Comparison of ENCODE assay signal across 14 cellular contexts in the genomic region with DNA sequence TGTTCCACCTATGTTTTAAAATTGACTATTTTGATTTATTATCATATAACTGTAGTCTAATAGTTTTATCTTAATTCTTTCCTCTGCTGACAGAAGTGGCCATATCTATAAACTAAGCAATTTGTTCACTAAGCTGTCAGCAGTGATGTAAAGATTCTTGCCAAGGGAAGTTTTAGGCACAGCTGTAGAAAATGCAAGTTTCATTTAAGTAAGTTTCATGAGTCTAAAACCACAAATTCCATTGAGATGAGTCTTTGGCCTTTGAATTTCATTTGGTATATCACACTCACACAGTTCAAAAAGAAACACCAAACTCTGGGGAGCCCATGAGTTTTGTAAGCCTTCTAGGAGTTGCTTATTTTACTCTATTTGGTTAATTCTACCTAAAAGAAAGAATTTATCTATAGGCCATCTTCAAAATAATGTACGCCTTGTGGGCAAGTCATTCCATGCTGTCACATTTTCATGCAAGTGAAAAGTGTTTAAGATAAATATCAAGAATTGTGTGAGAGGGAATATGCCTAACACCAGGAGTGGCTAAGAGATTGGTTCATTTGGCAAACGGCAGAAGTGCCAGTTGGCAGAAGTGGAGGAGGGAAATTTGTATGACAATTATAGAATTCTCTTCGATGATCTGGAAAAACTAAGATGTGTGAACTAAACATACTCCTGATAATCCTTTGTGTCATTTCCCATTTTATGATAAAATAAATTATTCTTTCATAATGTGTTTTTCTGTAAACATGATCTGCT.
DNase-seq lines count a peak whose midpoint lies in the region; ATAC-seq, FAIRE-seq and TF ChIP-seq lines count a peak whose summit lies in the region.
"Had no signal": no experiment of that assay in that cellular context is flagged by ENCODE, and none has a peak within 500 bp of the region (broad histone marks: within the 10 kb centered on the region; RNA-seq: fewer than 3 reads in every experiment).

No MANE protein-coding gene starts in this region.

- H3K4me3 ChIP-seq in SK-N-MC (no peak overlapping the region), fibroblast of mammary gland (ENCODE audit: control insufficient read depth, low read depth, low read length) (no peak overlapping the region), skeletal muscle satellite cell (ENCODE audit: low read length) (no peak overlapping the region), neural progenitor cell (no peak overlapping the region)
- H3K4me3 ChIP-seq: colonic mucosa had no signal

- no peak for TF ChIP-seq POLR2A in GM12892 (IDR thresholded peaks at IDR 0.05; ENCODE audit: low read depth, low read length)

- no peak for FAIRE-seq in GM12892 (lab: Jason Lieb, UNC)

- TF ChIP-seq CTCF in fibroblast of mammary gland (conservative IDR thresholded peaks at IDR 0.05; ENCODE audit: control insufficient read depth, insufficient read depth, low read depth, low read length) (no peak), neural progenitor cell (IDR thresholded peaks at IDR 0.05) (no peak)

- H3K4me1 ChIP-seq in skeletal muscle satellite cell (ENCODE audit: control insufficient read depth, insufficient read depth, low read length) = peaks cover 15% of the 10 kb centered on the region
- H3K4me1 ChIP-seq in neural progenitor cell = no peaks in the 10 kb centered on the region
- H3K4me1 ChIP-seq: colonic mucosa had no signal

- H3K79me2 ChIP-seq in neural progenitor cell (ENCODE audit: low read depth) = no peaks in the 10 kb centered on the region

- H3F3A ChIP-seq in neural progenitor cell (ENCODE audit: low read depth) = no peaks in the 10 kb centered on the region

- H3K36me3 ChIP-seq in SK-N-MC (ENCODE audit: insufficient read depth, low read length) (no peaks in the 10 kb centered on the region), skeletal muscle satellite cell (ENCODE audit: insufficient read depth, low read length) (no peaks in the 10 kb centered on the region), neural progenitor cell (no peaks in the 10 kb centered on the region)
- H3K36me3 ChIP-seq: colonic mucosa had no signal

- H3K9me3 Mint-ChIP-seq in naive thymus-derived CD8-positive, alpha-beta T cell = peaks cover 0 to 15% (median 5%) of the 10 kb centered on the region in 9 donors
- peaks cover 16% of the 10 kb centered on the region for H3K9me3 Mint-ChIP-seq in neural progenitor cell

- no peaks in the 10 kb centered on the region for H3K36me3 Mint-ChIP-seq in naive thymus-derived CD8-positive, alpha-beta T cell
- peaks cover 3% of the 10 kb centered on the region for H3K36me3 Mint-ChIP-seq in neural progenitor cell

- POLR2A ChIA-PET in naive thymus-derived CD8-positive, alpha-beta T cell (lab: Charles Lee) = no interaction called here

- no peaks in the 10 kb centered on the region for H3K27me3 ChIP-seq in skeletal muscle satellite cell (ENCODE audit: control insufficient read depth, insufficient read depth, low read length)
- H3K27me3 ChIP-seq in neural progenitor cell = no peaks in the 10 kb centered on the region
- H3K27me3 ChIP-seq: colonic mucosa had no signal

- no peak overlapping the region for H3K9ac ChIP-seq in SK-N-MC (ENCODE audit: insufficient read length)
- peak overlapping the region; percentile 44 for H3K9ac ChIP-seq in skeletal muscle satellite cell (ENCODE audit: low read depth, low read length)
- H3K9ac ChIP-seq in neural progenitor cell = no peak overlapping the region

- H3K4me2 ChIP-seq in skeletal muscle satellite cell (ENCODE audit: low read length) (peak overlapping the region; percentile 57), neural progenitor cell (no peak overlapping the region)

- H3K9me3 ChIP-seq in SK-N-MC (ENCODE audit: low read depth, low read length) = no peaks in the 10 kb centered on the region
- no peaks in the 10 kb centered on the region for H3K9me3 ChIP-seq in skeletal muscle satellite cell (replicated peaks; ENCODE audit: low read length)
- H3K9me3 ChIP-seq in neural progenitor cell (ENCODE audit: low read depth) = no peaks in the 10 kb centered on the region
- H3K9me3 ChIP-seq: colonic mucosa had no signal

- no peak for ATAC-seq in HG03045 (IDR thresholded peaks at IDR 0.05; ENCODE audit: unreplicated experiment)
- ATAC-seq in naive thymus-derived CD8-positive, alpha-beta T cell = no peak
- ATAC-seq: right cardiac atrium had no signal

- H3K27ac Mint-ChIP-seq in naive thymus-derived CD8-positive, alpha-beta T cell = no peak overlapping the region
- H3K27ac Mint-ChIP-seq in neural progenitor cell = no peak overlapping the region

- H4K20me1 ChIP-seq in neural progenitor cell (ENCODE audit: low read depth) = no peaks in the 10 kb centered on the region

- no peak overlapping the region for H3K4me3 Mint-ChIP-seq in naive thymus-derived CD8-positive, alpha-beta T cell
- no peak overlapping the region for H3K4me3 Mint-ChIP-seq in neural progenitor cell

- DNase-seq in H4 (ENCODE audit: low spot score) = peak; percentile 84
- peak; percentile 52 for DNase-seq in SK-N-MC (ENCODE audit: low read depth, low spot score)
- DNase-seq in fibroblast of mammary gland (ENCODE audit: low read depth) = peak; percentile 88
- DNase-seq in GM12892 (ENCODE audit: insufficient read length) = no peak
- no peak for DNase-seq in naive thymus-derived CD8-positive, alpha-beta T cell
- no peak for DNase-seq in neural progenitor cell (ENCODE audit: low spot score)
- DNase-seq: activated effector memory CD4-positive, alpha-beta T cell treated with anti-CD3 and anti-CD28 coated beads, Interleukin-2, amount 50 U/mL, for 16 hours; colonic mucosa; hippocampal formation; NCI-H1694 treated with DMSO at 0.1 percent for 48 hours; right cardiac atrium; T-helper 2 cell had no signal

- H3K4me1 Mint-ChIP-seq in naive thymus-derived CD8-positive, alpha-beta T cell = no peaks in the 10 kb centered on the region
- H3K4me1 Mint-ChIP-seq in neural progenitor cell = no peaks in the 10 kb centered on the region

- H3K27ac ChIP-seq in SK-N-MC (peak overlapping the region; percentile 3; the same call in 1 of the 2 replicates), neural progenitor cell (no peak overlapping the region)
- H3K27ac ChIP-seq: colonic mucosa had no signal

- H3K27me3 Mint-ChIP-seq in naive thymus-derived CD8-positive, alpha-beta T cell = no peaks in the 10 kb centered on the region
- peaks cover 2% of the 10 kb centered on the region for H3K27me3 Mint-ChIP-seq in neural progenitor cell (ENCODE audit: insufficient read depth, low read depth)

- no peak overlapping the region for H2AFZ ChIP-seq in neural progenitor cell (replicated peaks)

Comparison
In these comparisons a context has a peak if more than half of its experiments do, and no peak if none do; other contexts are left out.
1. DNase-seq: peak in H4 (single experiment), SK-N-MC (single experiment) and fibroblast of mammary gland (single experiment); none in GM12892 (single experiment), naive thymus-derived CD8-positive, alpha-beta T cell (0 of 10) and neural progenitor cell (single experiment).